ENCODE assay signal across 9 cellular contexts in genomic region chr11:13261600-13262061, GRCh38. TPM values are rescaled to one million over a fixed set of nuclear protein-coding genes. Genes with fewer than 3 reads are reported as not detected.
A peak's percentile ranks its signal among the peaks of the same experiment; 100 is the strongest.
DNase-seq lines count a peak whose midpoint lies in the region; ATAC-seq, FAIRE-seq and TF ChIP-seq lines count a peak whose summit lies in the region.
"Had no signal": no experiment of that assay in that cellular context is flagged by ENCODE, and none has a peak within 500 bp of the region (broad histone marks: within the 10 kb centered on the region; RNA-seq: fewer than 3 reads in every experiment).

No MANE protein-coding gene starts in this region.

- H3K9me3 Mint-ChIP-seq in natural killer cell = no peaks in the 10 kb centered on the region

- TF ChIP-seq CTCF in AG10803 (conservative IDR thresholded peaks at IDR 0.05; ENCODE audit: low read length) (no peak), pancreas (IDR thresholded peaks at IDR 0.05) (no peak), natural killer cell (IDR thresholded peaks at IDR 0.05) (no peak)

- peak in 3 of 4 donors; percentile 42 to 76 (median 67) for ATAC-seq in pancreas
- ATAC-seq in HG03469 (IDR thresholded peaks at IDR 0.05; ENCODE audit: unreplicated experiment) = no peak
- no peak for ATAC-seq in GM21390 (IDR thresholded peaks at IDR 0.05; ENCODE audit: unreplicated experiment)
- ATAC-seq in natural killer cell = no peak

- H3K4me3 Mint-ChIP-seq in natural killer cell = no peak overlapping the region

- FAIRE-seq in RCC 7860 (lab: Jason Lieb, UNC) (peak; percentile 86), pancreas (lab: Jason Lieb, UNC) (no peak)

- WGBS in pancreas, 2 donors = 55 to 67% methylated on average over 8 of the region's 8 CpGs

- H3K4me1 ChIP-seq in pancreas = no peaks in the 10 kb centered on the region

- intact Hi-C loops in pancreas (cut with DNase I) (no loop called here), natural killer cell (cut with micrococcal nuclease) (no loop called here)

- no peaks in the 10 kb centered on the region for H3K36me3 Mint-ChIP-seq in natural killer cell

- no peaks in the 10 kb centered on the region for H3K36me3 ChIP-seq in pancreas

- H3K27me3 ChIP-seq in pancreas = no peaks in the 10 kb centered on the region

- peak overlapping the region in 1 of 4 donors; percentile 44 for H3K27ac ChIP-seq in pancreas

- H3K27me3 Mint-ChIP-seq in natural killer cell (ENCODE audit: low read depth in 2 of 2) = peaks cover 26 to 38% of the 10 kb centered on the region in 2 donors

- peak; percentile 93 for DNase-seq in AG10803 (ENCODE audit: low read depth)
- DNase-seq in RCC 7860 (ENCODE audit: low spot score) = peak; percentile 89
- peak; percentile 88 for DNase-seq in fibroblast of the conjunctiva (ENCODE audit: low read depth)
- no peak for DNase-seq in pancreas
- DNase-seq in NCI-H345 (lab: John Stamatoyannopoulos, UW) = no peak
- DNase-seq in natural killer cell = no peak
- DNase-seq: activated T-cell treated with anti-CD3 and anti-CD28 coated beads, Interleukin-2, amount 50 U/mL, for 1 hour had no signal

- no peak overlapping the region for H3K27ac Mint-ChIP-seq in natural killer cell

- peaks cover 0 to 5% of the 10 kb centered on the region in 2 donors for H3K4me1 Mint-ChIP-seq in natural killer cell

- H3K4me3 ChIP-seq in AG10803 (ENCODE audit: low read length) (no peak overlapping the region; the same call in 1 of the 2 replicates), pancreas (no peak overlapping the region)

- H3K9me3 ChIP-seq in pancreas = no peaks in the 10 kb centered on the region

RNA-seq across cellular contexts. Expression of gene BMAL1, which starts 16.0 kb away (rescaled TPM):
- total RNA-seq in pancreas = 10 to 100 TPM in 5 of 6 donors, 1 to 10 TPM in 1; 6.1 to 17.3 (median 13.9) TPM
- 10 to 100 TPM in 1 of 2 donors, 1 to 10 TPM in 1; 9.5 to 11.0 TPM for polyA plus RNA-seq in pancreas
- 100 to 1,000 TPM; 142 to 162 (median 145) TPM for total RNA-seq in natural killer cell

Comparison
In these comparisons a context has a peak if more than half of its experiments do, and no peak if none do; other contexts are left out.
1. DNase-seq: peak in AG10803 (single experiment), RCC 7860 (single experiment) and fibroblast of the conjunctiva (single experiment); none in pancreas (0 of 6), NCI-H345 (single experiment) and natural killer cell (single experiment).
2. ATAC-seq: peak in pancreas (3 of 4); none in HG03469 (single experiment), GM21390 (single experiment) and natural killer cell (0 of 3).
3. RNA of gene BMAL1, which starts 16.0 kb away (total RNA-seq): 142 to 162 TPM in natural killer cell; 6.1 to 17.3 TPM in pancreas; every median in the first group is over 4 times any median in the second.